In genomic region chr10:72323108-72323932, GRCh38 we compare ENCODE assay signal across 11 cellular contexts. TPM values are rescaled to one million over a fixed set of nuclear protein-coding genes. Genes with fewer than 3 reads are reported as not detected.
DNase-seq lines count a peak whose midpoint lies in the region; TF ChIP-seq lines count a peak whose summit lies in the region.
"Had no signal": no experiment of that assay in that cellular context is flagged by ENCODE, and none has a peak within 500 bp of the region (broad histone marks: within the 10 kb centered on the region; RNA-seq: fewer than 3 reads in every experiment).

No MANE protein-coding gene starts in this region.

- DNase-seq in Calu3 (no peak), NB4 (ENCODE audit: low read depth) (peak; percentile 7), chondrocyte (ENCODE audit: low spot score) (no peak), osteocyte (ENCODE audit: extremely low spot score, unreplicated experiment) (no peak), LoVo (ENCODE audit: low spot score) (no peak), kidney tubule cell (ENCODE audit: low spot score) (no peak)
- DNase-seq in stimulated activated CD4-positive, alpha-beta T cell treated with anti-CD3 and anti-CD28 coated beads, Interleukin-1b, Interleukin-23, amount 100 ng/mL, for 48 hours = no peak
- DNase-seq: NCI-H510A treated with DMSO at 0.1 percent for 48 hours, SW 1271 had no signal

- peak overlapping the region; percentile 98 for H3K27ac Mint-ChIP-seq in Calu3 (ENCODE audit: unreplicated experiment)
- H3K27ac Mint-ChIP-seq in chondrocyte (ENCODE audit: unreplicated experiment) = peak overlapping the region; percentile 100
- H3K27ac Mint-ChIP-seq in osteocyte (ENCODE audit: unreplicated experiment) = peak overlapping the region; percentile 100

- H3K36me3 Mint-ChIP-seq in Calu3 (ENCODE audit: insufficient read depth, unreplicated experiment) = peaks cover 47% of the 10 kb centered on the region
- H3K36me3 Mint-ChIP-seq in chondrocyte (ENCODE audit: low read depth) = no peaks in the 10 kb centered on the region
- H3K36me3 Mint-ChIP-seq in osteocyte (ENCODE audit: unreplicated experiment) = no peaks in the 10 kb centered on the region

- CTCF ChIA-PET in Calu3 (lab: Charles Lee) = interaction anchor here (3.7 to 4.3 kb wide), 2 partner anchors 49 to 63 kb away, joined by 23 to 29 read pairs; partner anchors contain the start of gene DDIT4

- H3K4me1 Mint-ChIP-seq in Calu3 (ENCODE audit: low read depth, unreplicated experiment) (peaks cover 70% of the 10 kb centered on the region), chondrocyte (ENCODE audit: low read depth) (peaks cover 80% of the 10 kb centered on the region), osteocyte (ENCODE audit: unreplicated experiment) (peaks cover 69% of the 10 kb centered on the region)

- TF ChIP-seq POLR2A in NB4 (IDR thresholded peaks at IDR 0.05; ENCODE audit: extremely low read depth, insufficient read length) = no peak

- BruUV-seq in Calu3 (replicated peaks; lab: Mats Ljungman, UMichigan) = no TSS peak

- no peaks in the 10 kb centered on the region for H3K27me3 Mint-ChIP-seq in Calu3 (ENCODE audit: unreplicated experiment)
- no peaks in the 10 kb centered on the region for H3K27me3 Mint-ChIP-seq in chondrocyte (ENCODE audit: low read depth)
- no peaks in the 10 kb centered on the region for H3K27me3 Mint-ChIP-seq in osteocyte (ENCODE audit: unreplicated experiment)

- H3K9me3 Mint-ChIP-seq in Calu3 (ENCODE audit: low read depth, unreplicated experiment) = no peaks in the 10 kb centered on the region
- no peaks in the 10 kb centered on the region for H3K9me3 Mint-ChIP-seq in chondrocyte (ENCODE audit: low read depth)
- no peaks in the 10 kb centered on the region for H3K9me3 Mint-ChIP-seq in osteocyte (ENCODE audit: unreplicated experiment)
- H3K9me3 Mint-ChIP-seq: activated T-cell treated with anti-CD3 and anti-CD28 coated beads, Interleukin-2, amount 50 U/mL, for 4 hours had no signal

- intact Hi-C loops in Calu3 (cut with micrococcal nuclease; ENCODE audit: unreplicated experiment) = no loop called here

- no peak overlapping the region for H3K4me3 ChIP-seq in NB4 (ENCODE audit: low read depth, low read length)
- H3K4me3 ChIP-seq: gastroesophageal sphincter had no signal

- no peak for TF ChIP-seq CTCF in Calu3 (IDR thresholded peaks at IDR 0.05; ENCODE audit: unreplicated experiment)
- no peak for TF ChIP-seq CTCF in NB4 (IDR thresholded peaks at IDR 0.05; ENCODE audit: low read depth, low read length)
- no peak for TF ChIP-seq CTCF in chondrocyte (IDR thresholded peaks at IDR 0.05)
- TF ChIP-seq CTCF in osteocyte (IDR thresholded peaks at IDR 0.05) = no peak

- H3K4me3 Mint-ChIP-seq in Calu3 (ENCODE audit: low read depth, unreplicated experiment) (no peak overlapping the region), chondrocyte (ENCODE audit: unreplicated experiment) (no peak overlapping the region), osteocyte (ENCODE audit: unreplicated experiment) (no peak overlapping the region)
- H3K4me3 Mint-ChIP-seq: activated T-cell treated with anti-CD3 and anti-CD28 coated beads, Interleukin-2, amount 50 U/mL, for 4 hours had no signal

RNA-seq across cellular contexts. Expression of gene DNAJB12, which starts 31.4 kb away (rescaled TPM):
- total RNA-seq in Calu3 (2022) = 43.1 and 48.0 TPM in 2 replicates
- 27.3 to 29.8 TPM (median 28.7 TPM) in 3 replicates for total RNA-seq in chondrocyte
- 42.4 and 43.0 TPM in 2 replicates for total RNA-seq in osteocyte

RNA-seq across cellular contexts. Expression of gene DDIT4, which starts 49.6 kb away (rescaled TPM):
- 294 and 326 TPM in 2 replicates for total RNA-seq in Calu3 (2022)
- total RNA-seq in chondrocyte = 68.5 to 241 TPM (median 227 TPM) in 3 replicates
- total RNA-seq in osteocyte = 288 and 290 TPM in 2 replicates
